ENCODE assay signal across 13 cellular contexts in the genomic region with DNA sequence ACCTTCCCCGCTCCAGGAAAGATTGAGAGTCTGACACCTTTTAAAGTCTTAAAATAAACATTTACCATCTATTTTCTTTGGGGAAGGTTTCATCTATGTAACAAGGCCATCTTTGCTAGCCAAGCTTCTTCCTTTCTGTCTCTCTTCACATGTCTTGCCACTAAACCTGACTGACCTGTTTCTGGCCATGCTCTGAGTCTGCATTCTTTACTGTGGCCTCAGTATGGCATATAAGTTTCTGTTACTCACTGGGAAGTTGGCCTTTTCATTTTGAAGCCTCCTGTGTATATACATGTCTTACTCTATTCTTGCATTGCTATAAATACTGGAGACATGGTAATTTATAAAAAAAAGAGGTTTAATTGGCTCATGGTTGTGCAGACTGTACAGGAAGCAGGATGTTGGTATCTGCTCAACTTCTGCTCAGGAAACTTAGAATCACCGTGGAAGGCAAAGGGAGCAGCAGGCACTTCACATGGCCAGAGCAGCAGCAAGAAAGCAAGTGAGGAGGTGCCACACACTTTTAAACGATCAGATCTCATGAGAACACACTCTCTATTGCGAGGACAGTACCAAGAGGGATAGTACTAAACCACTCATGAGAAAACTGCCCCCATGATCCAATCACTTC. TPM values are rescaled to one million over a fixed set of nuclear protein-coding genes. Genes with fewer than 3 reads are reported as not detected.
A peak's percentile ranks its signal among the peaks of the same experiment; 100 is the strongest.
DNase-seq lines count a peak whose midpoint lies in the region; ATAC-seq, FAIRE-seq and TF ChIP-seq lines count a peak whose summit lies in the region.
"Had no signal": no experiment of that assay in that cellular context is flagged by ENCODE, and none has a peak within 500 bp of the region (broad histone marks: within the 10 kb centered on the region; RNA-seq: fewer than 3 reads in every experiment).

No MANE protein-coding gene starts in this region.

- H2AFZ ChIP-seq in OCI-LY7 (ENCODE audit: low read length) (no peak overlapping the region), endothelial cell of umbilical vein (ENCODE audit: low read depth, low read length) (no peak overlapping the region)

- H3K4me2 ChIP-seq in OCI-LY7 (ENCODE audit: low read length), result no peak overlapping the region
- no peak overlapping the region for H3K4me2 ChIP-seq in endothelial cell of umbilical vein (ENCODE audit: insufficient read depth, low read length)

- CTCF ChIA-PET in OCI-LY7 (lab: Charles Lee; ENCODE audit: unreplicated experiment), result no interaction called here
- CTCF ChIA-PET in endothelial cell of umbilical vein (lab: Charles Lee), result no interaction called here

- peak overlapping the region in 1 of 2 donors; percentile 23 for H3K4me3 Mint-ChIP-seq in activated T-cell treated with anti-CD3 and anti-CD28 coated beads, Interleukin-2, amount 50 U/mL, for 72 hours

- peak; percentile 50 to 62 for ATAC-seq in activated T-cell treated with anti-CD3 and anti-CD28 coated beads, Interleukin-2, amount 50 U/mL, for 72 hours (replicated peaks in 1 of 2)
- peak; percentile 64 for ATAC-seq in stimulated activated naive CD8-positive, alpha-beta T cell treated with anti-CD3 and anti-CD28 coated beads, Interleukin-15, Interleukin-2, amounts not matched to agents 100 U/mL and 50 U/mL, for 24 hours
- ATAC-seq in GM21529 (IDR thresholded peaks at IDR 0.05; ENCODE audit: unreplicated experiment) (no peak), GM21515 (IDR thresholded peaks at IDR 0.05; ENCODE audit: unreplicated experiment) (no peak)

- H3K79me2 ChIP-seq in OCI-LY7 (ENCODE audit: insufficient read depth, low read depth, low read length), result no peaks in the 10 kb centered on the region
- H3K79me2 ChIP-seq in endothelial cell of umbilical vein (ENCODE audit: control insufficient read depth, insufficient read depth, low read length), result no peaks in the 10 kb centered on the region

- FAIRE-seq in endothelial cell of umbilical vein (lab: Jason Lieb, UNC), result no peak

- peak; percentile 4 to 7 for DNase-seq in activated T-cell treated with anti-CD3 and anti-CD28 coated beads, Interleukin-2, amount 50 U/mL, for 72 hours
- no peak for DNase-seq in activated T-cell treated with anti-CD3 and anti-CD28 coated beads for 4 hours
- DNase-seq in OCI-LY7 (ENCODE audit: low spot score), result no peak
- DNase-seq in endothelial cell of umbilical vein (ENCODE audit: low read depth, low spot score), result peak; percentile 31
- no peak for DNase-seq in stimulated activated naive CD8-positive, alpha-beta T cell treated with anti-CD3 and anti-CD28 coated beads, Interleukin-15, Interleukin-2, amounts not matched to agents 100 U/mL and 50 U/mL, for 24 hours
- no peak for DNase-seq in germinal center (ENCODE audit: low spot score)
- DNase-seq: cerebellar nuclear complex; MG63; stimulated activated naive CD4-positive, alpha-beta T cell treated with Interleukin-2 at 50 U/mL for 16 hours had no signal

- H3K27ac ChIP-seq in OCI-LY7 (ENCODE audit: low read depth, low read length, poor library complexity, severe bottlenecking), result no peak overlapping the region
- no peak overlapping the region for H3K27ac ChIP-seq in endothelial cell of umbilical vein (ENCODE audit: insufficient read depth, low read depth, low read length)
- H3K27ac ChIP-seq: neutrophil had no signal

- dilution Hi-C loops in endothelial cell of umbilical vein (cut with MboI; ENCODE audit: extremely low pct_ligation_motif_present, low sequenced_read_pairs), result no loop called here

- peak overlapping the region; percentile 91 for H3K27ac Mint-ChIP-seq in activated T-cell treated with anti-CD3 and anti-CD28 coated beads, Interleukin-2, amount 50 U/mL, for 72 hours

- H4K20me1 ChIP-seq in OCI-LY7 (ENCODE audit: insufficient read depth, low read length) (no peaks in the 10 kb centered on the region), endothelial cell of umbilical vein (replicated peaks; ENCODE audit: control insufficient read depth, extremely low read depth, insufficient read depth, low read length) (no peaks in the 10 kb centered on the region)

- no peaks in the 10 kb centered on the region for H3K9me1 ChIP-seq in endothelial cell of umbilical vein (replicated peaks; ENCODE audit: control insufficient read depth, extremely low read depth, insufficient read depth, low read length)

- no peak overlapping the region for H3K9ac ChIP-seq in endothelial cell of umbilical vein (replicated peaks; ENCODE audit: extremely low read depth, insufficient read depth, low read length)

- peaks cover 27% of the 10 kb centered on the region for H3K4me1 Mint-ChIP-seq in activated T-cell treated with anti-CD3 and anti-CD28 coated beads, Interleukin-2, amount 50 U/mL, for 72 hours (ENCODE audit: low read depth)

- POLR2A ChIA-PET in OCI-LY7 (lab: Charles Lee) (no interaction called here), endothelial cell of umbilical vein (lab: Charles Lee) (no interaction called here)

- H3K9me3 Mint-ChIP-seq in activated T-cell treated with anti-CD3 and anti-CD28 coated beads, Interleukin-2, amount 50 U/mL, for 72 hours, result no peaks in the 10 kb centered on the region

- peaks cover 11 to 26% of the 10 kb centered on the region in 2 donors for H3K36me3 Mint-ChIP-seq in activated T-cell treated with anti-CD3 and anti-CD28 coated beads, Interleukin-2, amount 50 U/mL, for 72 hours (ENCODE audit: insufficient read depth in 2 of 2)

- H3K4me1 ChIP-seq in OCI-LY7 (ENCODE audit: insufficient read depth, low read length, poor library complexity, severe bottlenecking) (peaks cover 8% of the 10 kb centered on the region), endothelial cell of umbilical vein (ENCODE audit: control insufficient read depth, extremely low read depth, insufficient read depth, low read length) (no peaks in the 10 kb centered on the region)

- TF ChIP-seq CTCF in OCI-LY7 (conservative IDR thresholded peaks at IDR 0.05; ENCODE audit: low read length) (no peak), endothelial cell of umbilical vein (IDR thresholded peaks at IDR 0.05; ENCODE audit: extremely low read depth in 1 of 2, insufficient read depth in 1 of 2, low read depth in 1 of 2, low read length in 2 of 2) (no peak)

- H3K4me3 ChIP-seq in OCI-LY7 (ENCODE audit: low read depth, low read length, poor library complexity, severe bottlenecking), result no peak overlapping the region
- no peak overlapping the region for H3K4me3 ChIP-seq in endothelial cell of umbilical vein (replicated peaks in 1 of 3; ENCODE audit: insufficient read depth in 1 of 3, low read depth in 1 of 3, low read length in 3 of 3)
- H3K4me3 ChIP-seq: MG63 had no signal

- intact Hi-C loops in OCI-LY7 (cut with micrococcal nuclease; ENCODE audit: unreplicated experiment), result no loop called here
- intact Hi-C loops in endothelial cell of umbilical vein (cut with micrococcal nuclease), result no loop called here

- TF ChIP-seq POLR2A in endothelial cell of umbilical vein (IDR thresholded peaks at IDR 0.05; ENCODE audit: low read depth, low read length), result no peak

- H3K9me2 ChIP-seq in OCI-LY7 (ENCODE audit: insufficient read depth, low read length), result no peaks in the 10 kb centered on the region

- H3K9me3 ChIP-seq in OCI-LY7 (ENCODE audit: low read length) (no peaks in the 10 kb centered on the region), endothelial cell of umbilical vein (replicated peaks; ENCODE audit: control insufficient read depth, insufficient read depth, low read length) (no peaks in the 10 kb centered on the region)
- H3K9me3 ChIP-seq: MG63, neutrophil had no signal

- H3K27me3 ChIP-seq in endothelial cell of umbilical vein (ENCODE audit: control insufficient read depth in 2 of 2, insufficient read depth in 2 of 2, low read length in 2 of 2), result no peaks in the 10 kb centered on the region
- H3K27me3 ChIP-seq: MG63, neutrophil had no signal

- H3K36me3 ChIP-seq in OCI-LY7 (ENCODE audit: insufficient read depth, low read length) (peaks cover 67% of the 10 kb centered on the region), endothelial cell of umbilical vein (ENCODE audit: control insufficient read depth in 2 of 2, extremely low read depth in 1 of 2, insufficient read depth in 2 of 2, low read length in 2 of 2) (no peaks in the 10 kb centered on the region)
- H3K36me3 ChIP-seq: neutrophil had no signal

- no peaks in the 10 kb centered on the region for H3K27me3 Mint-ChIP-seq in activated T-cell treated with anti-CD3 and anti-CD28 coated beads, Interleukin-2, amount 50 U/mL, for 72 hours (ENCODE audit: low read depth)

- BruUV-seq in OCI-LY7 (replicated peaks; lab: Mats Ljungman, UMichigan), result TSS peak; percentile 4
- no TSS peak for BruUV-seq in endothelial cell of umbilical vein (replicated peaks; lab: Mats Ljungman, UMichigan)

TF ChIP-seq in endothelial cell of umbilical vein, 7 proteins besides CTCF, POLR2A, EP300 and RAD21:
- no peak for TF ChIP-seq GATA2 (IDR thresholded peaks at IDR 0.05; ENCODE audit: insufficient read depth, insufficient read length, low read depth, low read length)
- TF ChIP-seq EZH2 (IDR thresholded peaks at IDR 0.05; ENCODE audit: borderline replicate concordance, low read depth, low read length, severe bottlenecking), result no peak
- TF ChIP-seq FOS (IDR thresholded peaks at IDR 0.05; ENCODE audit: borderline replicate concordance, insufficient read depth, low read length), result no peak
- TF ChIP-seq, protein P1, sequence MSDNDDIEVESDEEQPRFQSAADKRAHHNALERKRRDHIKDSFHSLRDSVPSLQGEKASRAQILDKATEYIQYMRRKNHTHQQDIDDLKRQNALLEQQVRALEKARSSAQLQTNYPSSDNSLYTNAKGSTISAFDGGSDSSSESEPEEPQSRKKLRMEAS (IDR thresholded peaks at IDR 0.05; ENCODE audit: insufficient read depth, insufficient read length), result no peak
- TF ChIP-seq MYC (IDR thresholded peaks at IDR 0.05; ENCODE audit: low read depth, low read length), result no peak
- TF ChIP-seq JUN (IDR thresholded peaks at IDR 0.05; ENCODE audit: borderline replicate concordance, insufficient read depth, insufficient read length, low read depth), result no peak
- TF ChIP-seq POLR2AphosphoS5 (IDR thresholded peaks at IDR 0.05; ENCODE audit: insufficient read depth, low read depth, low read length), result no peak

RNA-seq across cellular contexts. Expression of a gene that starts 48.1 kb away (rescaled TPM):
- total RNA-seq in activated T-cell treated with anti-CD3 and anti-CD28 coated beads, Interleukin-2, amount 50 U/mL, for 72 hours, result not detected
- total RNA-seq in OCI-LY7 (2014; rRNA removed; shearing (Covaris generic)), result not detected in 2 replicates
- not detected in 2 replicates for total RNA-seq in OCI-LY7 (2022)
- total RNA-seq in endothelial cell of umbilical vein, result not detected in 2 replicates
- polyA plus RNA-seq in endothelial cell of umbilical vein, result not detected in 2 replicates
- not detected in 2 replicates for polyA plus RNA-seq in endothelial cell of umbilical vein (2011; cell fraction: cytosol; rRNA removed)
- not detected in 2 replicates for polyA plus RNA-seq in endothelial cell of umbilical vein (2011; cell fraction: nucleus; rRNA removed)
- 0.07 TPM in 1 of 2 replicates, not detected in the other for polyA plus RNA-seq in endothelial cell of umbilical vein (2012)
- not detected in 2 replicates for polyA minus RNA-seq in endothelial cell of umbilical vein
- polyA minus RNA-seq in endothelial cell of umbilical vein (2011; cell fraction: cytosol; rRNA and poly(A)+ RNA removed), result not detected
- not detected in 2 replicates for polyA minus RNA-seq in endothelial cell of umbilical vein (2011; cell fraction: nucleus; rRNA and poly(A)+ RNA removed)
- total RNA-seq: kidney epithelial cell had no signal

Comparison
In these comparisons a context has a peak if more than half of its experiments do, and no peak if none do; other contexts are left out.
1. DNase-seq: peak in activated T-cell treated with anti-CD3 and anti-CD28 coated beads, Interleukin-2, amount 50 U/mL, for 72 hours (2 of 2) and endothelial cell of umbilical vein (single experiment); none in activated T-cell treated with anti-CD3 and anti-CD28 coated beads for 4 hours (single experiment), OCI-LY7 (single experiment), stimulated activated naive CD8-positive, alpha-beta T cell treated with anti-CD3 and anti-CD28 coated beads, Interleukin-15, Interleukin-2, amounts not matched to agents 100 U/mL and 50 U/mL, for 24 hours (single experiment) and germinal center (single experiment).
2. ATAC-seq: peak in activated T-cell treated with anti-CD3 and anti-CD28 coated beads, Interleukin-2, amount 50 U/mL, for 72 hours (2 of 2) and stimulated activated naive CD8-positive, alpha-beta T cell treated with anti-CD3 and anti-CD28 coated beads, Interleukin-15, Interleukin-2, amounts not matched to agents 100 U/mL and 50 U/mL, for 24 hours (single experiment); none in GM21529 (single experiment) and GM21515 (single experiment).